13 cellular contexts compared by ENCODE assay signal in genomic region chr9:93595861-93596365, GRCh38. TPM values are rescaled to one million over a fixed set of nuclear protein-coding genes. Genes with fewer than 3 reads are reported as not detected.
A peak's percentile ranks its signal among the peaks of the same experiment; 100 is the strongest.
DNase-seq lines count a peak whose midpoint lies in the region; FAIRE-seq lines count a peak whose summit lies in the region.
"Had no signal": no experiment of that assay in that cellular context is flagged by ENCODE, and none has a peak within 500 bp of the region (broad histone marks: within the 10 kb centered on the region; RNA-seq: fewer than 3 reads in every experiment).

No MANE protein-coding gene starts in this region.

- no peak overlapping the region for H2BK5ac ChIP-seq in trophoblast cell (ENCODE audit: low read depth, low read length, poor library complexity)

- H3K14ac ChIP-seq in trophoblast cell (ENCODE audit: low read length): no peak overlapping the region

- H3K27me3 ChIP-seq in BLaER1 (no peaks in the 10 kb centered on the region), trophoblast cell (ENCODE audit: insufficient read depth, low read length) (no peaks in the 10 kb centered on the region)
- no peaks in the 10 kb centered on the region for H3K27me3 ChIP-seq in CD4-positive, alpha-beta memory T cell (ENCODE audit: insufficient read depth, low read length)

- H3K4me3 Mint-ChIP-seq in CD4-positive, alpha-beta memory T cell: peak overlapping the region in 1 of 8 donors; percentile 39

- DNase-seq in CD4-positive, alpha-beta memory T cell: no peak
- no peak for DNase-seq in epithelial cell of prostate (ENCODE audit: low read depth, low spot score)
- no peak for DNase-seq in trophoblast cell
- no peak for DNase-seq in urothelium cell line (ENCODE audit: low spot score)
- DNase-seq in anterior cingulate cortex (lab: John Stamatoyannopoulos, UW): no peak
- DNase-seq in HCEC 1CT: no peak
- DNase-seq: AML-193, GOT3, Kasumi-1, NCI-H187 treated with DMSO at 0.1 percent for 48 hours, NCI-H446, PC-9 had no signal

- H2BK120ac ChIP-seq in trophoblast cell (ENCODE audit: insufficient read depth, low read length, poor library complexity): no peak overlapping the region

- H3K79me1 ChIP-seq in trophoblast cell (ENCODE audit: low read length): no peaks in the 10 kb centered on the region

- H2AK5ac ChIP-seq in trophoblast cell (ENCODE audit: low read length): no peak overlapping the region

- H3K18ac ChIP-seq in trophoblast cell (ENCODE audit: low read length): no peak overlapping the region

- H4K20me1 ChIP-seq in BLaER1: peaks cover 100% of the 10 kb centered on the region

- peaks cover 49 to 87% (median 67%) of the 10 kb centered on the region in 4 donors for H3K4me1 Mint-ChIP-seq in CD4-positive, alpha-beta memory T cell

- no peak overlapping the region for H3K27ac ChIP-seq in BLaER1
- no peak overlapping the region for H3K27ac ChIP-seq in CD4-positive, alpha-beta memory T cell (ENCODE audit: low read depth, low read length)
- H3K27ac ChIP-seq in epithelial cell of prostate: peak overlapping the region; percentile 65
- no peak overlapping the region for H3K27ac ChIP-seq in trophoblast cell (ENCODE audit: low read depth, low read length)
- H3K27ac ChIP-seq: PC-9 had no signal

- peak overlapping the region in 4 of 7 donors; percentile 12 to 55 (median 42) for H3K27ac Mint-ChIP-seq in CD4-positive, alpha-beta memory T cell

- POLR2A ChIA-PET in CD4-positive, alpha-beta memory T cell (lab: Charles Lee; ENCODE audit: partially characterized antibody): no interaction called here

- H3K4me3 ChIP-seq in BLaER1: no peak overlapping the region
- no peak overlapping the region for H3K4me3 ChIP-seq in CD4-positive, alpha-beta memory T cell (ENCODE audit: low read length in 2 of 2)
- no peak overlapping the region for H3K4me3 ChIP-seq in trophoblast cell (ENCODE audit: low read depth, low read length)
- H3K4me3 ChIP-seq: PC-9 had no signal

- H4K91ac ChIP-seq in trophoblast cell (ENCODE audit: low read depth, low read length): no peak overlapping the region

- no peak overlapping the region for H4K8ac ChIP-seq in trophoblast cell (ENCODE audit: low read depth, low read length)

- H4K12ac ChIP-seq in trophoblast cell (ENCODE audit: low read depth, low read length): no peak overlapping the region

- no peak for FAIRE-seq in urothelium cell line (lab: Jason Lieb, UNC)

- intact Hi-C loops in CD4-positive, alpha-beta memory T cell (cut with micrococcal nuclease): no loop called here

- H3K27me3 Mint-ChIP-seq in CD4-positive, alpha-beta memory T cell: no peaks in the 10 kb centered on the region

- WGBS in trophoblast cell (ENCODE audit: extremely low coverage, insufficient coverage, insufficient read length): no CpG with 5 or more reads among the region's 5 CpGs

- H3K79me2 ChIP-seq in trophoblast cell (ENCODE audit: control insufficient read depth, insufficient read depth, low read length, poor library complexity): no peaks in the 10 kb centered on the region

- H3K36me3 ChIP-seq in BLaER1 (no peaks in the 10 kb centered on the region; the same call in 1 of the 2 replicates), trophoblast cell (ENCODE audit: control insufficient read depth in 1 of 2, insufficient read depth in 2 of 2, low read length in 2 of 2) (peaks cover 0 to 2% of the 10 kb centered on the region in 2 experiments)
- no peaks in the 10 kb centered on the region for H3K36me3 ChIP-seq in CD4-positive, alpha-beta memory T cell (ENCODE audit: insufficient read depth, low read length)

- H3K23ac ChIP-seq in trophoblast cell (ENCODE audit: low read length): no peak overlapping the region

- H3K4ac ChIP-seq in trophoblast cell (ENCODE audit: low read depth, low read length): no peak overlapping the region

- H3K9me3 ChIP-seq in BLaER1: no peaks in the 10 kb centered on the region
- H3K9me3 ChIP-seq in CD4-positive, alpha-beta memory T cell (ENCODE audit: control insufficient read depth in 1 of 2, low read length in 2 of 2): no peaks in the 10 kb centered on the region
- H3K9me3 ChIP-seq in trophoblast cell (ENCODE audit: insufficient read depth, low read depth, low read length): peaks cover 6% of the 10 kb centered on the region

- H2AFZ ChIP-seq in trophoblast cell (ENCODE audit: insufficient read depth, low read length, poor library complexity): no peak overlapping the region
- H2AFZ ChIP-seq: PC-9 had no signal

- H3K9ac ChIP-seq in BLaER1: no peak overlapping the region
- peak overlapping the region; percentile 36 for H3K9ac ChIP-seq in trophoblast cell (ENCODE audit: low read length)

- peak overlapping the region; percentile 60 for H3K4me2 ChIP-seq in BLaER1
- no peak overlapping the region for H3K4me2 ChIP-seq in trophoblast cell (ENCODE audit: low read length)
- H3K4me2 ChIP-seq: PC-9 had no signal

- peaks cover 82% of the 10 kb centered on the region for H3K4me1 ChIP-seq in BLaER1
- peaks cover 52% of the 10 kb centered on the region for H3K4me1 ChIP-seq in CD4-positive, alpha-beta memory T cell (ENCODE audit: insufficient read depth, low read length)
- H3K4me1 ChIP-seq in trophoblast cell (ENCODE audit: control insufficient read depth in 1 of 2, insufficient read depth in 2 of 2, low read length in 2 of 2): peaks cover 0 to 7% of the 10 kb centered on the region in 2 experiments

- CTCF ChIA-PET in CD4-positive, alpha-beta memory T cell (lab: Charles Lee; ENCODE audit: partially characterized antibody): interaction anchor here (1.4 kb wide), 1 partner anchor 30 kb away, joined by 3 read pairs; no protein-coding TSS in a partner anchor

- H2BK12ac ChIP-seq in trophoblast cell (ENCODE audit: low read length): no peak overlapping the region

- H3K36me3 Mint-ChIP-seq in CD4-positive, alpha-beta memory T cell: no peaks in the 10 kb centered on the region

- no peaks in the 10 kb centered on the region for H3K9me3 Mint-ChIP-seq in CD4-positive, alpha-beta memory T cell

RNA-seq across cellular contexts. Expression of gene PHF2, which starts 19.5 kb away (rescaled TPM):
- total RNA-seq in CD4-positive, alpha-beta memory T cell: 10 to 100 TPM; 39.2 to 41.2 TPM
- 1 to 10 TPM in 1 of 2 donors, under 1 TPM in 1; 0.48 to 2.8 TPM for polyA plus RNA-seq in CD4-positive, alpha-beta memory T cell
- polyA plus RNA-seq in trophoblast cell (2013): 12.6 and 12.7 TPM in 2 replicates
